Comparison of ENCODE assay signal across 1 cellular context in the genomic region with DNA sequence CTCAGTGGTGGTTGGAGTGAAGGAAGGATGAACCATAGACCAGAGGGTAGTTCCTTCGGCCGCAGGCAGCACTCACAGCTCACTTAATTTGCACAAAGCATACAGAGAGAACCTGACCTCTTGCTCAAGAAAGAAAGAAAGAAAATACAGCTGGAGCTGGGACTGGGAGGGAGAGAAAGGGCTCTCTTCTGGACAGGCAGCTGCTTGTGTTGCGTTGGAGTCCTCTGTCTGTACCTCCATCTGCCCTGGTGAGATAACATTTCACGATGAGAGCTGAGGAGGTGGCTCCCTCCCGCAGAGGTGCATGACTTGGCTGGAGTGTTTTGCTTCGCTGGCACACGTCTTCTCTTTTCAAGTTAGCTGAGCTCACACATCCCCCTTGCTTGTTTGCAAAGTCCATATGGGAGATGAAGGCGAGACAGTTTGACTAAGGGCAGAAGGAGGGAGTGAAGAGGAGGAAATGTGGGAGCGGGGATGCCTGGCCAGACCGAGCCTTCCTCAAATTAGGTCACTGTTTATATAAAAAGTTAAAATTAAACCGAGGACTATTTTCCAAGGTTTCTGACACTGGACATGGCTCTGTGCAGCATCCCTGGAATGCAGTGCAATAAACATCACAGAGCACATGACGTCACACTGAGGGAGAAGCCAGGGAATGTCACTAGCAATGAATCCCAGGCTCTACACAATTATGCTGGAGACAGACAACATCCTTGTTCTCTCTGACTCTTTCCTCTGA.
TF ChIP-seq lines count a peak whose summit lies in the region.

No MANE protein-coding gene starts in this region.

TF ChIP-seq in K562, 482 proteins besides CTCF, POLR2A, EP300 and RAD21 (continued from another document and continues in another):
- TF ChIP-seq CEBPG (CRISPR knock-in tag; IDR thresholded peaks at IDR 0.05), result peak; percentile 71; the same call in 1 of the 2 replicates
- TF ChIP-seq CEBPG (tag; conservative IDR thresholded peaks at IDR 0.05 in 1 of 2, IDR thresholded peaks at IDR 0.05 in 1 of 2), result peak; percentile 55 to 63; a peak in 2 of 4 replicates
- peak; percentile 77 for TF ChIP-seq EP400 (IDR thresholded peaks at IDR 0.05)
- TF ChIP-seq TCF3 (CRISPR knock-in tag; IDR thresholded peaks at IDR 0.05), result peak; percentile 98
- no peak for TF ChIP-seq SREBF2 (CRISPR knock-in tag; IDR thresholded peaks at IDR 0.05)
- no peak for TF ChIP-seq ZNF717 (CRISPR knock-in tag; IDR thresholded peaks at IDR 0.05)
- TF ChIP-seq, protein P1, sequence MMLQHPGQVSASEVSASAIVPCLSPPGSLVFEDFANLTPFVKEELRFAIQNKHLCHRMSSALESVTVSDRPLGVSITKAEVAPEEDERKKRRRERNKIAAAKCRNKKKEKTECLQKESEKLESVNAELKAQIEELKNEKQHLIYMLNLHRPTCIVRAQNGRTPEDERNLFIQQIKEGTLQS (IDR thresholded peaks at IDR 0.05), result peak; percentile 82
- TF ChIP-seq, protein P1 (CRISPR knock-in tag; conservative IDR thresholded peaks at IDR 0.05), result no peak
- no peak for TF ChIP-seq SREBF1 (IDR thresholded peaks at IDR 0.05; ENCODE audit: borderline replicate concordance, low read depth, low read length)
- TF ChIP-seq, protein P2, sequence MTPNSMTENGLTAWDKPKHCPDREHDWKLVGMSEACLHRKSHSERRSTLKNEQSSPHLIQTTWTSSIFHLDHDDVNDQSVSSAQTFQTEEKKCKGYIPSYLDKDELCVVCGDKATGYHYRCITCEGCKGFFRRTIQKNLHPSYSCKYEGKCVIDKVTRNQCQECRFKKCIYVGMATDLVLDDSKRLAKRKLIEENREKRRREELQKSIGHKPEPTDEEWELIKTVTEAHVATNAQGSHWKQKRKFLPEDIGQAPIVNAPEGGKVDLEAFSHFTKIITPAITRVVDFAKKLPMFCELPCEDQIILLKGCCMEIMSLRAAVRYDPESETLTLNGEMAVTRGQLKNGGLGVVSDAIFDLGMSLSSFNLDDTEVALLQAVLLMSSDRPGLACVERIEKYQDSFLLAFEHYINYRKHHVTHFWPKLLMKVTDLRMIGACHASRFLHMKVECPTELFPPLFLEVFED (CRISPR knock-in tag; conservative IDR thresholded peaks at IDR 0.05), result no peak
- TF ChIP-seq, protein P3, sequence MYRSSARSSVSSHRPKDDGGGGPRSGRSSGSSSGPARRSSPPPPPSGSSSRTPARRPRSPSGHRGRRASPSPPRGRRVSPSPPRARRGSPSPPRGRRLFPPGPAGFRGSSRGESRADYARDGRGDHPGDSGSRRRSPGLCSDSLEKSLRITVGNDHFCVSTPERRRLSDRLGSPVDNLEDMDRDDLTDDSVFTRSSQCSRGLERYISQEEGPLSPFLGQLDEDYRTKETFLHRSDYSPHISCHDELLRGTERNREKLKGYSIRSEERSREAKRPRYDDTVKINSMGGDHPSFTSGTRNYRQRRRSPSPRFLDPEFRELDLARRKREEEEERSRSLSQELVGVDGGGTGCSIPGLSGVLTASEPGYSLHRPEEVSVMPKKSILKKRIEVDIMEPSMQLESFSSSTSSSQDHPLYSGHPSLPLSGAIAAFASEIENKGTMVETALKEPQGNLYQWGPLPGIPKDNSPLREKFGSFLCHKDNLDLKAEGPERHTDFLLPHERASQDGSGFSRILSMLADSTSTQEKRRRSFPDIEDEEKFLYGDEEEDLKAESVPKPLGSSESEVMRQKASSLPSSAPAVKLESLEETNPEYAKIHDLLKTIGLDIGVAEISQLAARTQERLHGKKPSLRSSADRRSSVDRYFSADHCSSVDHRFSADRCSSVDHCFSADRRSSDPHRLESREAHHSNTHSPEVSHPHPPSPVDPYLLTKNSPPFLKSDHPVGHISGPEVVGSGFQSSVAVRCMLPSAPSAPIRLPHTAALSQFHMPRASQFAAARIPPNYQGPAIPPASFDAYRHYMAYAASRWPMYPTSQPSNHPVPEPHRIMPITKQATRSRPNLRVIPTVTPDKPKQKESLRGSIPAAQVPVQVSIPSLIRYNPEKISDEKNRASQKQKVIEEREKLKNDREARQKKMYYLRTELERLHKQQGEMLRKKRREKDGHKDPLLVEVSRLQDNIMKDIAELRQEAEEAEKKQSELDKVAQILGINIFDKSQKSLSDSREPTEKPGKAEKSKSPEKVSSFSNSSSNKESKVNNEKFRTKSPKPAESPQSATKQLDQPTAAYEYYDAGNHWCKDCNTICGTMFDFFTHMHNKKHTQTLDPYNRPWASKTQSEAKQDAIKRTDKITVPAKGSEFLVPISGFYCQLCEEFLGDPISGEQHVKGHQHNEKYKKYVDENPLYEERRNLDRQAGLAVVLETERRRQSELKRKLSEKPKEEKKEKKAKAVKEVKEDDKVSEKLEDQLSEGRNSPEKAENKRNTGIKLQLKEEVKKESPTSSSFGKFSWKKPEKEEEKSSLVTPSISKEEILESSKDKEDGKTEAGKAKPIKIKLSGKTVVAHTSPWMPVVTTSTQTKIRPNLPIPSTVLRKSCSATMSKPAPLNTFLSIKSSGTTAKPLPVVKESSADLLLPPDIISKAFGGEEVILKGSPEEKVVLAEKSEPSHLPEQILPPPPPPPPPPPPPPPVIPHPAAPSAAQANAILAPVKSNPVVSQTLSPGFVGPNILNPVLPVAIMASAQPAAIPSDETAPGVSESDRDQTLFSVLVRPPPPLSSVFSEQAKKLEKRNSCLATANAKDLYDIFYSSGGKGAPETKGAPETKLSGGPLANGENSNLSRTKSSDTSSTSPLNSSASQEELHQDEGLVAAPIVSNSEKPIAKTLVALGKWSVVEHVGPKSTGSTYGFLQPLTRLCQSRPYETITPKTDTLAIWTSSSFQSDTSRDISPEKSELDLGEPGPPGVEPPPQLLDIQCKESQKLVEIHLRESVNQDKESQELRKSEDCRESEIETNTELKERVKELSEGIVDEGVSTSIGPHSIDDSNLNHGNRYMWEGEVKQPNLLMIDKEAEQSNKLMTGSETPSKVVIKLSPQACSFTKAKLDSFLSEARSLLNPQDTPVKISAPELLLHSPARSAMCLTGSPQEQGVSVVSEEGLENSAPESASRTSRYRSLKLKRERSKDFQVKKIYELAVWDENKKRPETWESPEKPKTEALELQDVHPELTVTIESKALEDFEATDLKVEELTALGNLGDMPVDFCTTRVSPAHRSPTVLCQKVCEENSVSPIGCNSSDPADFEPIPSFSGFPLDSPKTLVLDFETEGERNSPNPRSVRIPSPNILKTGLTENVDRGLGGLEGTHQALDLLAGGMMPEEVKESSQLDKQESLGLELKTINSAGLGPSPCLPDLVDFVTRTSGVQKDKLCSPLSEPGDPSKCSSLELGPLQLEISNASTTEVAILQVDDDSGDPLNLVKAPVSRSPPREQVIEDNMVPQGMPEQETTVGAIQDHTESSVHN (IDR thresholded peaks at IDR 0.05; ENCODE audit: borderline replicate concordance in 1 of 2, low read depth in 1 of 2), result peak in 1 of 2 experiments; percentile 77; a peak in 2 of 4 replicates
- TF ChIP-seq MYC (IDR thresholded peaks at IDR 0.05; ENCODE audit: low read depth, low read length), result peak; percentile 86; the same call in 1 of the 2 replicates
- TF ChIP-seq MYC (CRISPR knock-in tag; IDR thresholded peaks at IDR 0.05; ENCODE audit: borderline replicate concordance, low read depth), result no peak
- peak in 1 of 2 experiments; percentile 93; a peak in 3 of 4 replicates for TF ChIP-seq ARNT (IDR thresholded peaks at IDR 0.05)
- peak; percentile 85 for TF ChIP-seq BHLHE40 (IDR thresholded peaks at IDR 0.05; ENCODE audit: low read length)
- peak; percentile 48 for TF ChIP-seq SMAD1 (IDR thresholded peaks at IDR 0.05; ENCODE audit: low read depth, low read length, partially characterized antibody)
- TF ChIP-seq ILF3 (IDR thresholded peaks at IDR 0.05; ENCODE audit: borderline replicate concordance), result no peak
- TF ChIP-seq, protein P4, sequence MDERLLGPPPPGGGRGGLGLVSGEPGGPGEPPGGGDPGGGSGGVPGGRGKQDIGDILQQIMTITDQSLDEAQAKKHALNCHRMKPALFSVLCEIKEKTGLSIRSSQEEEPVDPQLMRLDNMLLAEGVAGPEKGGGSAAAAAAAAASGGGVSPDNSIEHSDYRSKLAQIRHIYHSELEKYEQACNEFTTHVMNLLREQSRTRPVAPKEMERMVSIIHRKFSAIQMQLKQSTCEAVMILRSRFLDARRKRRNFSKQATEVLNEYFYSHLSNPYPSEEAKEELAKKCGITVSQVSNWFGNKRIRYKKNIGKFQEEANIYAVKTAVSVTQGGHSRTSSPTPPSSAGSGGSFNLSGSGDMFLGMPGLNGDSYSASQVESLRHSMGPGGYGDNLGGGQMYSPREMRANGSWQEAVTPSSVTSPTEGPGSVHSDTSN (CRISPR knock-in tag; IDR thresholded peaks at IDR 0.05; ENCODE audit: low read depth), result no peak
- TF ChIP-seq, protein P4 (tag; conservative IDR thresholded peaks at IDR 0.05; ENCODE audit: low read depth), result peak; percentile 47
- TF ChIP-seq SNRNP70 (optimal IDR thresholded peaks at IDR 0.05; ENCODE audit: low read depth, low read length), result no peak
- TF ChIP-seq, protein P5, sequence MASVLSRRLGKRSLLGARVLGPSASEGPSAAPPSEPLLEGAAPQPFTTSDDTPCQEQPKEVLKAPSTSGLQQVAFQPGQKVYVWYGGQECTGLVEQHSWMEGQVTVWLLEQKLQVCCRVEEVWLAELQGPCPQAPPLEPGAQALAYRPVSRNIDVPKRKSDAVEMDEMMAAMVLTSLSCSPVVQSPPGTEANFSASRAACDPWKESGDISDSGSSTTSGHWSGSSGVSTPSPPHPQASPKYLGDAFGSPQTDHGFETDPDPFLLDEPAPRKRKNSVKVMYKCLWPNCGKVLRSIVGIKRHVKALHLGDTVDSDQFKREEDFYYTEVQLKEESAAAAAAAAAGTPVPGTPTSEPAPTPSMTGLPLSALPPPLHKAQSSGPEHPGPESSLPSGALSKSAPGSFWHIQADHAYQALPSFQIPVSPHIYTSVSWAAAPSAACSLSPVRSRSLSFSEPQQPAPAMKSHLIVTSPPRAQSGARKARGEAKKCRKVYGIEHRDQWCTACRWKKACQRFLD (CRISPR knock-in tag; IDR thresholded peaks at IDR 0.05), result peak; percentile 90
- TF ChIP-seq ZNF253 (CRISPR knock-in tag; conservative IDR thresholded peaks at IDR 0.05), result no peak
- TF ChIP-seq, protein P6, sequence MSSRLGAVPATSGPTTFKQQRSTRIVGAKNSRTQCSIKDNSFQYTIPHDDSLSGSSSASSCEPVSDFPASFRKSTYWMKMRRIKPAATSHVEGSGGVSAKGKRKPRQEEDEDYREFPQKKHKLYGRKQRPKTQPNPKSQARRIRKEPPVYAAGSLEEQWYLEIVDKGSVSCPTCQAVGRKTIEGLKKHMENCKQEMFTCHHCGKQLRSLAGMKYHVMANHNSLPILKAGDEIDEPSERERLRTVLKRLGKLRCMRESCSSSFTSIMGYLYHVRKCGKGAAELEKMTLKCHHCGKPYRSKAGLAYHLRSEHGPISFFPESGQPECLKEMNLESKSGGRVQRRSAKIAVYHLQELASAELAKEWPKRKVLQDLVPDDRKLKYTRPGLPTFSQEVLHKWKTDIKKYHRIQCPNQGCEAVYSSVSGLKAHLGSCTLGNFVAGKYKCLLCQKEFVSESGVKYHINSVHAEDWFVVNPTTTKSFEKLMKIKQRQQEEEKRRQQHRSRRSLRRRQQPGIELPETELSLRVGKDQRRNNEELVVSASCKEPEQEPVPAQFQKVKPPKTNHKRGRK (tag; IDR thresholded peaks at IDR 0.05), result no peak
- no peak for TF ChIP-seq ZNF785 (CRISPR knock-in tag; IDR thresholded peaks at IDR 0.05)
- peak; percentile 84 for TF ChIP-seq ATF7 (IDR thresholded peaks at IDR 0.05)
- TF ChIP-seq, protein P7, sequence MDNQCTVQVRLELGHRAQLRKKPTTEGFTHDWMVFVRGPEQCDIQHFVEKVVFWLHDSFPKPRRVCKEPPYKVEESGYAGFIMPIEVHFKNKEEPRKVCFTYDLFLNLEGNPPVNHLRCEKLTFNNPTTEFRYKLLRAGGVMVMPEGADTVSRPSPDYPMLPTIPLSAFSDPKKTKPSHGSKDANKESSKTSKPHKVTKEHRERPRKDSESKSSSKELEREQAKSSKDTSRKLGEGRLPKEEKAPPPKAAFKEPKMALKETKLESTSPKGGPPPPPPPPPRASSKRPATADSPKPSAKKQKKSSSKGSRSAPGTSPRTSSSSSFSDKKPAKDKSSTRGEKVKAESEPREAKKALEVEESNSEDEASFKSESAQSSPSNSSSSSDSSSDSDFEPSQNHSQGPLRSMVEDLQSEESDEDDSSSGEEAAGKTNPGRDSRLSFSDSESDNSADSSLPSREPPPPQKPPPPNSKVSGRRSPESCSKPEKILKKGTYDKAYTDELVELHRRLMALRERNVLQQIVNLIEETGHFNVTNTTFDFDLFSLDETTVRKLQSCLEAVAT (IDR thresholded peaks at IDR 0.05), result peak; percentile 31 to 76; a peak in 3 of 4 replicates
- TF ChIP-seq, protein P8, sequence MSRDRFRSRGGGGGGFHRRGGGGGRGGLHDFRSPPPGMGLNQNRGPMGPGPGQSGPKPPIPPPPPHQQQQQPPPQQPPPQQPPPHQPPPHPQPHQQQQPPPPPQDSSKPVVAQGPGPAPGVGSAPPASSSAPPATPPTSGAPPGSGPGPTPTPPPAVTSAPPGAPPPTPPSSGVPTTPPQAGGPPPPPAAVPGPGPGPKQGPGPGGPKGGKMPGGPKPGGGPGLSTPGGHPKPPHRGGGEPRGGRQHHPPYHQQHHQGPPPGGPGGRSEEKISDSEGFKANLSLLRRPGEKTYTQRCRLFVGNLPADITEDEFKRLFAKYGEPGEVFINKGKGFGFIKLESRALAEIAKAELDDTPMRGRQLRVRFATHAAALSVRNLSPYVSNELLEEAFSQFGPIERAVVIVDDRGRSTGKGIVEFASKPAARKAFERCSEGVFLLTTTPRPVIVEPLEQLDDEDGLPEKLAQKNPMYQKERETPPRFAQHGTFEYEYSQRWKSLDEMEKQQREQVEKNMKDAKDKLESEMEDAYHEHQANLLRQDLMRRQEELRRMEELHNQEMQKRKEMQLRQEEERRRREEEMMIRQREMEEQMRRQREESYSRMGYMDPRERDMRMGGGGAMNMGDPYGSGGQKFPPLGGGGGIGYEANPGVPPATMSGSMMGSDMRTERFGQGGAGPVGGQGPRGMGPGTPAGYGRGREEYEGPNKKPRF (IDR thresholded peaks at IDR 0.05; ENCODE audit: low read depth, low read length), result no peak
- peak; percentile 82 for TF ChIP-seq MAFF (IDR thresholded peaks at IDR 0.05; ENCODE audit: low read length)
- TF ChIP-seq, protein P9, sequence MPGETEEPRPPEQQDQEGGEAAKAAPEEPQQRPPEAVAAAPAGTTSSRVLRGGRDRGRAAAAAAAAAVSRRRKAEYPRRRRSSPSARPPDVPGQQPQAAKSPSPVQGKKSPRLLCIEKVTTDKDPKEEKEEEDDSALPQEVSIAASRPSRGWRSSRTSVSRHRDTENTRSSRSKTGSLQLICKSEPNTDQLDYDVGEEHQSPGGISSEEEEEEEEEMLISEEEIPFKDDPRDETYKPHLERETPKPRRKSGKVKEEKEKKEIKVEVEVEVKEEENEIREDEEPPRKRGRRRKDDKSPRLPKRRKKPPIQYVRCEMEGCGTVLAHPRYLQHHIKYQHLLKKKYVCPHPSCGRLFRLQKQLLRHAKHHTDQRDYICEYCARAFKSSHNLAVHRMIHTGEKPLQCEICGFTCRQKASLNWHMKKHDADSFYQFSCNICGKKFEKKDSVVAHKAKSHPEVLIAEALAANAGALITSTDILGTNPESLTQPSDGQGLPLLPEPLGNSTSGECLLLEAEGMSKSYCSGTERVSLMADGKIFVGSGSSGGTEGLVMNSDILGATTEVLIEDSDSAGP (CRISPR knock-in tag; IDR thresholded peaks at IDR 0.05), result no peak
- no peak for TF ChIP-seq FOXJ3 (CRISPR knock-in tag; IDR thresholded peaks at IDR 0.05)
- peak; percentile 98 for TF ChIP-seq ARID1B (IDR thresholded peaks at IDR 0.05)
